17 cellular contexts compared by ENCODE assay signal in the genomic region with DNA sequence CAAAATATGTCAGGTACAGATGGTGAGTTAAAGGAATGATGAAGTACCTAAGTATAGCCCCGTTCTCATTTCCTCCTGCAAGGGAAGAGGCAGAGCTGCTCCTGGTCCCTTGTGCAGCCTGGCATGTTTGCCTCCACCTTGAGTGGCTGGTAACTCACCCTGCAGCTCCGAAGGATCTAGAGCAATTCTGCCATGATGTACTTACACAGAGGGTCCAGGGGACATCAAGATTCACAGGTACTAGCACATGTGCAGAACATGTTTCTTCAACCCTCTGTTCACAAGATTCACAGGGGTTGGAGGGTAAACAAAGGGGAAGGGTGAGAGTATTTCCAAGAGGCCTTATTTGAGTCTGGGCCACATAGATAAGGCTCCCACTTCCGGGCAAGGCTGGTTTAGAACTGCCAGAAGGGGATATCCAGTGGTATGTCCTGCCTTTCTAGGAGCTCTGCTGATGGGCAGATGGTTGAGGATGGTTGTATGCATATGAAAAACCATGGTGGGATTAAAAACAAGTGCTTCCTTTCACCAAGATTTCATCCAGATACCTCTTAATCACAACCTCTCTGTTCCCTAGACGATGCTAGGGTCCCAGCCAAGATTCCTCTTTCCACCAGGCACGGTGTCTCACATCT.
"Had no signal": no experiment of that assay in that cellular context is flagged by ENCODE, and none has a peak within 500 bp of the region (broad histone marks: within the 10 kb centered on the region; RNA-seq: fewer than 3 reads in every experiment).

No MANE protein-coding gene starts in this region.

- H3K27ac ChIP-seq: gastrocnemius medialis, left ventricle myocardium inferior, suprapubic skin, transverse colon, vagina had no signal

- DNase-seq: activated CD4-positive, alpha-beta T cell treated with anti-CD3 and anti-CD28 coated beads for 1 hour; activated CD8-positive, alpha-beta memory T cell treated with anti-CD3 and anti-CD28 coated beads for 24 hours; activated CD8-positive, alpha-beta memory T cell treated with anti-CD3 and anti-CD28 coated beads, Interleukin-2, amount 50 U/mL, for 48 hours; activated gamma-delta T cell; activated T-cell treated with anti-CD3 and anti-CD28 coated beads, Interleukin-2, amount 50 U/mL, for 72 hours; cerebellar nuclear complex; cortex of kidney; gastrocnemius medialis; kidney glomerular epithelial cell; left ventricle myocardium inferior; stimulated activated naive CD8-positive, alpha-beta T cell treated with anti-CD3 and anti-CD28 coated beads, Interleukin-15, Interleukin-2, amounts not matched to agents 100 U/mL and 50 U/mL, for 24 hours; transverse colon had no signal

- H3K9me3 ChIP-seq: gastrocnemius medialis, left ventricle myocardium inferior, suprapubic skin, transverse colon, vagina had no signal

- H3K27me3 ChIP-seq: gastrocnemius medialis, suprapubic skin, transverse colon, vagina had no signal

- H3K27ac Mint-ChIP-seq: activated naive CD8-positive, alpha-beta T cell; activated T-cell treated with anti-CD3 and anti-CD28 coated beads, Interleukin-2, amount 50 U/mL, for 72 hours; progenitor cell of endocrine pancreas had no signal

- H3K9me3 Mint-ChIP-seq: activated T-cell treated with anti-CD3 and anti-CD28 coated beads, Interleukin-2, amount 50 U/mL, for 72 hours had no signal

- H3K4me3 Mint-ChIP-seq: activated naive CD8-positive, alpha-beta T cell; activated T-cell treated with anti-CD3 and anti-CD28 coated beads, Interleukin-2, amount 50 U/mL, for 72 hours had no signal

- ATAC-seq: activated T-cell treated with anti-CD3 and anti-CD28 coated beads, Interleukin-2, amount 50 U/mL, for 72 hours; esophagus mucosa; gastrocnemius medialis; stimulated activated naive CD8-positive, alpha-beta T cell treated with anti-CD3 and anti-CD28 coated beads, Interleukin-15, Interleukin-2, amounts not matched to agents 100 U/mL and 50 U/mL, for 24 hours had no signal

- H3K4me3 ChIP-seq: gastrocnemius medialis, left ventricle myocardium inferior, suprapubic skin, transverse colon, vagina had no signal

- H3K27me3 Mint-ChIP-seq: activated naive CD8-positive, alpha-beta T cell; progenitor cell of endocrine pancreas had no signal

- H3K4me1 ChIP-seq: gastrocnemius medialis, suprapubic skin had no signal
